Comparison of ENCODE assay signal across 9 cellular contexts in genomic region chr16:19844945-19845641, GRCh38.
DNase-seq lines count a peak whose midpoint lies in the region; ATAC-seq and FAIRE-seq lines count a peak whose summit lies in the region.
"Had no signal": no experiment of that assay in that cellular context is flagged by ENCODE, and none has a peak within 500 bp of the region (broad histone marks: within the 10 kb centered on the region; RNA-seq: fewer than 3 reads in every experiment).

No MANE protein-coding gene starts in this region.

- DNase-seq in HS-5 (ENCODE audit: low read depth) (peak; percentile 86), amniotic stem cell (lab: John Stamatoyannopoulos, UW) (peak; percentile 53), iris pigment epithelial cell (ENCODE audit: low read depth) (peak; percentile 95), urothelium cell line (ENCODE audit: low spot score) (peak; percentile 53), islet precursor cell (no peak)
- DNase-seq in activated CD4-positive, CD25-positive, alpha-beta regulatory T cell (lab: John Stamatoyannopoulos, UW) = no peak
- DNase-seq: activated CD4-positive, alpha-beta T cell treated with anti-CD3 and anti-CD28 coated beads, Interleukin-2, amount 50 U/mL, for 1 hour had no signal

- ATAC-seq in GM18502 (IDR thresholded peaks at IDR 0.05; ENCODE audit: poor library complexity, unreplicated experiment) = no peak

- FAIRE-seq in urothelium cell line (lab: Jason Lieb, UNC) = no peak
- FAIRE-seq: bronchial epithelial cell had no signal

Comparison
In these comparisons a context has a peak if more than half of its experiments do, and no peak if none do; other contexts are left out.
1. DNase-seq: peak in HS-5 (single experiment), amniotic stem cell (single experiment), iris pigment epithelial cell (single experiment) and urothelium cell line (single experiment); none in islet precursor cell (single experiment) and activated CD4-positive, CD25-positive, alpha-beta regulatory T cell (0 of 4).